ENCODE assay signal across 1 cellular context in the genomic region with DNA sequence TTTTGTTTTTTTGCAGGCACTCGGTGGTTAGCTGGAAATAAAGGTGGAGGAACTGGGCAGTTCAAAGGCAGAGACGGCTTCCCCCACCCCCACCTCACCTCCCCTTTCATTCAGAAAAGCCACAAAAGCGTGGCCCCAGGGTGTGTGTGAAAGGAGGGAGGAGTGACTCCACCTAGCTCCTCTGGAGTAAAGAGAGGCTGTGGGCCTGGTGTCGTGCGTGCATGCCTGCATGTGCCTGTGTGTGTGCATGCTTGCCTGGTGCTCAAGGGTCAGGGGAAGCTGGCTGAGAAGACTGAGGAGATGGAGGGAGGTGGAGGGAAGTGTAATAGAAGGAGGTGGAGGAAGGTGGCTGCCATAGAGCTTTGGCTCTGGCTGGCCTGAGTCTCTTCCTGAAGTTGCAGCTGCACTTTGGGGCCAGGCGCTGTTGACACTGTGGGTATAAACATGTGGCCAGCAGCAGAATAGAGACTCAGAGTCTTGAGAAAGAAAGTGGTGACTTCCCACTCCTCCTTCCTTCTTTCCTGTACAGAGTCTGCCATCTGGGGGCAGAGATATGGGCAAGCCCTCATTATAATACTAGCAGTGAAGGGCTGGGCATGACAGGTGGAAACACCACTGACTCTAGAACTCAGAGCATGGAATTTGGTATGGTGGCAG.
TF ChIP-seq lines count a peak whose summit lies in the region.

No MANE protein-coding gene starts in this region.

TF ChIP-seq in GM12878, 131 proteins besides CTCF, POLR2A, EP300 and RAD21 (continued from another document):
- TF ChIP-seq, protein P1, sequence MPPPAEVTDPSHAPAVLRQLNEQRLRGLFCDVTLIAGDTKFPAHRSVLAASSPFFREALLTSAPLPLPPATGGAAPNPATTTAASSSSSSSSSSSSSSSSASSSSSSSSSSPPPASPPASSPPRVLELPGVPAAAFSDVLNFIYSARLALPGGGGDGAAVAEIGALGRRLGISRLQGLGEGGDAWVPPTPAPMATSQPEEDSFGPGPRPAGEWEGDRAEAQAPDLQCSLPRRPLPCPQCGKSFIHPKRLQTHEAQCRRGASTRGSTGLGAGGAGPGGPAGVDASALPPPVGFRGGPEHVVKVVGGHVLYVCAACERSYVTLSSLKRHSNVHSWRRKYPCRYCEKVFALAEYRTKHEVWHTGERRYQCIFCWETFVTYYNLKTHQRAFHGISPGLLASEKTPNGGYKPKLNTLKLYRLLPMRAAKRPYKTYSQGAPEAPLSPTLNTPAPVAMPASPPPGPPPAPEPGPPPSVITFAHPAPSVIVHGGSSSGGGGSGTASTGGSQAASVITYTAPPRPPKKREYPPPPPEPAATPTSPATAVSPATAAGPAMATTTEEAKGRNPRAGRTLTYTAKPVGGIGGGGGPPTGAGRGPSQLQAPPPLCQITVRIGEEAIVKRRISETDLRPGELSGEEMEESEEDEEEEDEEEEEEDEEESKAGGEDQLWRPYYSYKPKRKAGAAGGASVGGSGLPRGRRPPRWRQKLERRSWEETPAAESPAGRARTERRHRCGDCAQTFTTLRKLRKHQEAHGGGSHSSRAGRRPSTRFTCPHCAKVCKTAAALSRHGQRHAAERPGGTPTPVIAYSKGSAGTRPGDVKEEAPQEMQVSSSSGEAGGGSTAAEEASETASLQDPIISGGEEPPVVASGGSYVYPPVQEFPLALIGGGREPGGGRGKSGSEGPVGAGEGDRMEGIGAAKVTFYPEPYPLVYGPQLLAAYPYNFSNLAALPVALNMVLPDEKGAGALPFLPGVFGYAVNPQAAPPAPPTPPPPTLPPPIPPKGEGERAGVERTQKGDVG (CRISPR knock-in tag; IDR thresholded peaks at IDR 0.05) = no peak
- TF ChIP-seq BMI1 (IDR thresholded peaks at IDR 0.05; ENCODE audit: borderline replicate concordance) = no peak
- peak; percentile 78 to 85 for TF ChIP-seq BHLHE40 (IDR thresholded peaks at IDR 0.05; ENCODE audit: borderline replicate concordance in 1 of 2, low read depth in 2 of 2, low read length in 1 of 2)
- TF ChIP-seq, protein P2, sequence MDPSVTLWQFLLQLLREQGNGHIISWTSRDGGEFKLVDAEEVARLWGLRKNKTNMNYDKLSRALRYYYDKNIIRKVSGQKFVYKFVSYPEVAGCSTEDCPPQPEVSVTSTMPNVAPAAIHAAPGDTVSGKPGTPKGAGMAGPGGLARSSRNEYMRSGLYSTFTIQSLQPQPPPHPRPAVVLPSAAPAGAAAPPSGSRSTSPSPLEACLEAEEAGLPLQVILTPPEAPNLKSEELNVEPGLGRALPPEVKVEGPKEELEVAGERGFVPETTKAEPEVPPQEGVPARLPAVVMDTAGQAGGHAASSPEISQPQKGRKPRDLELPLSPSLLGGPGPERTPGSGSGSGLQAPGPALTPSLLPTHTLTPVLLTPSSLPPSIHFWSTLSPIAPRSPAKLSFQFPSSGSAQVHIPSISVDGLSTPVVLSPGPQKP (IDR thresholded peaks at IDR 0.05; ENCODE audit: low read depth, low read length) = no peak
- no peak for TF ChIP-seq GABPA (IDR thresholded peaks at IDR 0.05; ENCODE audit: low read depth)
- TF ChIP-seq MLLT1 (IDR thresholded peaks at IDR 0.05) = peak; percentile 60; the same call in 1 of the 2 replicates
- TF ChIP-seq CHD2 (IDR thresholded peaks at IDR 0.05; ENCODE audit: borderline replicate concordance, low read depth, low read length) = 0 out of 2 replicates have a peak, but pooled peaks have one; percentile 38
- TF ChIP-seq, protein P3, sequence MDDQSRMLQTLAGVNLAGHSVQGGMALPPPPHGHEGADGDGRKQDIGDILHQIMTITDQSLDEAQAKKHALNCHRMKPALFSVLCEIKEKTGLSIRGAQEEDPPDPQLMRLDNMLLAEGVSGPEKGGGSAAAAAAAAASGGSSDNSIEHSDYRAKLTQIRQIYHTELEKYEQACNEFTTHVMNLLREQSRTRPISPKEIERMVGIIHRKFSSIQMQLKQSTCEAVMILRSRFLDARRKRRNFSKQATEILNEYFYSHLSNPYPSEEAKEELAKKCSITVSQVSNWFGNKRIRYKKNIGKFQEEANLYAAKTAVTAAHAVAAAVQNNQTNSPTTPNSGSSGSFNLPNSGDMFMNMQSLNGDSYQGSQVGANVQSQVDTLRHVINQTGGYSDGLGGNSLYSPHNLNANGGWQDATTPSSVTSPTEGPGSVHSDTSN (IDR thresholded peaks at IDR 0.05; ENCODE audit: insufficient replicate concordance, low read depth, low read length) = no peak
- no peak for TF ChIP-seq SUPT20H (IDR thresholded peaks at IDR 0.05; ENCODE audit: borderline replicate concordance, control insufficient read depth, low read depth, low read length)
